14 cellular contexts compared by ENCODE assay signal in the genomic region with DNA sequence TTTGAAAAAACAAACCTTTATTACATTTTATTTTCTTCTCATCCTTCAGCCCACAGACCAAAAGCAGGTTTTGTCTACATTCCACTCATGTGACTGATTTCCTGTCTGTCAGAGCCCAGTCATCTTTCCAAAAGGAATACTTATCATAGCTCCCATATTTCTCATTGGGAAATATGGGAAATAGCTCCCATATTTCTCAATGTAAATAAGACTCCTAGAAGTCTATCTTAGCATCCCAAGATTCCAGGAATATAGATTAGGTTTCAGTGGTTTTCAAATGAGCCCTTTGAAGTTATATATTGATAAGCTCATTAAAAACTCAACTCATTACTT. TPM values are rescaled to one million over a fixed set of nuclear protein-coding genes. Genes with fewer than 3 reads are reported as not detected.
DNase-seq lines count a peak whose midpoint lies in the region; ATAC-seq, FAIRE-seq and TF ChIP-seq lines count a peak whose summit lies in the region.
"Had no signal": no experiment of that assay in that cellular context is flagged by ENCODE, and none has a peak within 500 bp of the region (broad histone marks: within the 10 kb centered on the region; RNA-seq: fewer than 3 reads in every experiment).

No MANE protein-coding gene starts in this region.

- POLR2A ChIA-PET in endothelial cell of umbilical vein (lab: Charles Lee), result interaction anchor here (0.5 kb wide), 1 partner anchor 149 kb away, joined by 4 read pairs; no protein-coding TSS in a partner anchor

- no peak for TF ChIP-seq POLR2A in endothelial cell of umbilical vein (IDR thresholded peaks at IDR 0.05; ENCODE audit: low read depth, low read length)

- FAIRE-seq in RCC 7860 (lab: Jason Lieb, UNC) (peak; percentile 85), endothelial cell of umbilical vein (lab: Jason Lieb, UNC) (no peak)
- FAIRE-seq: D721Med had no signal

- no peaks in the 10 kb centered on the region for H3K36me3 Mint-ChIP-seq in osteocyte (ENCODE audit: unreplicated experiment)

- no peak for ATAC-seq in left lung
- ATAC-seq in HG03378 (IDR thresholded peaks at IDR 0.05; ENCODE audit: unreplicated experiment), result no peak
- ATAC-seq in HG02571 (IDR thresholded peaks at IDR 0.05; ENCODE audit: unreplicated experiment), result no peak
- ATAC-seq: left ventricle myocardium superior had no signal

- no peaks in the 10 kb centered on the region for H4K20me1 ChIP-seq in endothelial cell of umbilical vein (replicated peaks; ENCODE audit: control insufficient read depth, extremely low read depth, insufficient read depth, low read length)

- dilution Hi-C loops in endothelial cell of umbilical vein (cut with MboI; ENCODE audit: extremely low pct_ligation_motif_present, low sequenced_read_pairs), result no loop called here

- no peak overlapping the region for H2AFZ ChIP-seq in endothelial cell of umbilical vein (ENCODE audit: low read depth, low read length)

- H3K27me3 Mint-ChIP-seq in osteocyte (ENCODE audit: unreplicated experiment), result no peaks in the 10 kb centered on the region

- intact Hi-C loops in endothelial cell of umbilical vein (cut with micrococcal nuclease), result loop anchor here (1.0 to 10.0 kb wide), 9 partner anchors 19 to 800 kb away; partner anchors contain the start of genes BTF3L4, COA7 and NRDC
- intact Hi-C loops in left lung (cut with DNase I), result loop anchor here in 1 of 2 donors (5.0 kb wide), 1 partner anchor 105 kb away; no protein-coding TSS in a partner anchor

- H3K27ac ChIP-seq in endothelial cell of umbilical vein (ENCODE audit: insufficient read depth, low read depth, low read length) (peak overlapping the region; percentile 93), left lung (no peak overlapping the region)

- DNase-seq in GM03348 (ENCODE audit: low spot score), result peak; percentile 79
- peak; percentile 86 for DNase-seq in RCC 7860 (ENCODE audit: low spot score)
- DNase-seq in endothelial cell of umbilical vein (ENCODE audit: low read depth, low spot score), result peak; percentile 83
- DNase-seq in osteocyte (ENCODE audit: extremely low spot score, unreplicated experiment), result no peak
- no peak for DNase-seq in left lung
- no peak for DNase-seq in GDM1 (lab: John Stamatoyannopoulos, UW)
- DNase-seq: Karpas-422; left ventricle myocardium superior; Right ventricle myocardium superior; stimulated activated CD4-positive, alpha-beta T cell treated with anti-CD3 and anti-CD28 coated beads, Interleukin-1b, Interleukin-23, amount 100 ng/mL, for 48 hours; stimulated activated naive CD4-positive, alpha-beta T cell treated with Interleukin-2 at 50 U/mL for 16 hours had no signal

- BruUV-seq in endothelial cell of umbilical vein (replicated peaks; lab: Mats Ljungman, UMichigan), result no TSS peak

- TF ChIP-seq CTCF in endothelial cell of umbilical vein (IDR thresholded peaks at IDR 0.05; ENCODE audit: extremely low read depth in 1 of 2, insufficient read depth in 1 of 2, low read depth in 1 of 2, low read length in 2 of 2) (no peak), osteocyte (IDR thresholded peaks at IDR 0.05) (no peak), left lung (IDR thresholded peaks at IDR 0.05) (no peak)

- H3K27me3 ChIP-seq in endothelial cell of umbilical vein (ENCODE audit: control insufficient read depth in 2 of 2, insufficient read depth in 2 of 2, low read length in 2 of 2), result no peaks in the 10 kb centered on the region
- H3K27me3 ChIP-seq in left lung, result peaks cover 2 to 88% of the 10 kb centered on the region in 2 donors

- H3K4me3 ChIP-seq in endothelial cell of umbilical vein (replicated peaks in 1 of 3; ENCODE audit: insufficient read depth in 1 of 3, low read depth in 1 of 3, low read length in 3 of 3) (no peak overlapping the region), left lung (no peak overlapping the region)

- H3K9me1 ChIP-seq in endothelial cell of umbilical vein (replicated peaks; ENCODE audit: control insufficient read depth, extremely low read depth, insufficient read depth, low read length), result no peaks in the 10 kb centered on the region

- H3K9me3 Mint-ChIP-seq in osteocyte (ENCODE audit: unreplicated experiment), result no peaks in the 10 kb centered on the region

- H3K27ac Mint-ChIP-seq in osteocyte (ENCODE audit: unreplicated experiment), result peak overlapping the region; percentile 92

- peak overlapping the region; percentile 42 for H3K4me3 Mint-ChIP-seq in osteocyte (ENCODE audit: unreplicated experiment)

- no peaks in the 10 kb centered on the region for H3K79me2 ChIP-seq in endothelial cell of umbilical vein (ENCODE audit: control insufficient read depth, insufficient read depth, low read length)

- H3K4me1 ChIP-seq in endothelial cell of umbilical vein (ENCODE audit: control insufficient read depth, extremely low read depth, insufficient read depth, low read length) (peaks cover 23% of the 10 kb centered on the region), left lung (no peaks in the 10 kb centered on the region)

- H3K36me3 ChIP-seq in endothelial cell of umbilical vein (ENCODE audit: control insufficient read depth in 2 of 2, extremely low read depth in 1 of 2, insufficient read depth in 2 of 2, low read length in 2 of 2) (no peaks in the 10 kb centered on the region), left lung (no peaks in the 10 kb centered on the region)

- H3K9ac ChIP-seq in endothelial cell of umbilical vein (replicated peaks; ENCODE audit: extremely low read depth, insufficient read depth, low read length), result peak overlapping the region; percentile 66

- peaks cover 36% of the 10 kb centered on the region for H3K4me1 Mint-ChIP-seq in osteocyte (ENCODE audit: unreplicated experiment)

- CTCF ChIA-PET in endothelial cell of umbilical vein (lab: Charles Lee), result interaction anchor here (0.8 to 3.9 kb wide), 25 partner anchors 9 to 507 kb away, joined by 3 to 66 read pairs (median 6); partner anchors contain the start of genes KTI12, NRDC, ORC1 and PRPF38A

- peak overlapping the region; percentile 71 for H3K4me2 ChIP-seq in endothelial cell of umbilical vein (ENCODE audit: insufficient read depth, low read length)

- H3K9me3 ChIP-seq in endothelial cell of umbilical vein (replicated peaks; ENCODE audit: control insufficient read depth, insufficient read depth, low read length), result no peaks in the 10 kb centered on the region
- no peaks in the 10 kb centered on the region for H3K9me3 ChIP-seq in left lung

TF ChIP-seq in endothelial cell of umbilical vein, 7 proteins besides CTCF, POLR2A, EP300 and RAD21:
- TF ChIP-seq FOS (IDR thresholded peaks at IDR 0.05; ENCODE audit: borderline replicate concordance, insufficient read depth, low read length) (peak; percentile 93), GATA2 (IDR thresholded peaks at IDR 0.05; ENCODE audit: insufficient read depth, insufficient read length, low read depth, low read length) (peak; percentile 51), EZH2 (IDR thresholded peaks at IDR 0.05; ENCODE audit: borderline replicate concordance, low read depth, low read length, severe bottlenecking) (no peak), POLR2AphosphoS5 (IDR thresholded peaks at IDR 0.05; ENCODE audit: insufficient read depth, low read depth, low read length) (peak; percentile 65), MYC (IDR thresholded peaks at IDR 0.05; ENCODE audit: low read depth, low read length) (no peak), JUN (IDR thresholded peaks at IDR 0.05; ENCODE audit: borderline replicate concordance, insufficient read depth, insufficient read length, low read depth) (peak; percentile 92)
- TF ChIP-seq, protein P1, sequence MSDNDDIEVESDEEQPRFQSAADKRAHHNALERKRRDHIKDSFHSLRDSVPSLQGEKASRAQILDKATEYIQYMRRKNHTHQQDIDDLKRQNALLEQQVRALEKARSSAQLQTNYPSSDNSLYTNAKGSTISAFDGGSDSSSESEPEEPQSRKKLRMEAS (IDR thresholded peaks at IDR 0.05; ENCODE audit: insufficient read depth, insufficient read length), result no peak

RNA-seq across cellular contexts. Expression of gene NRDC, which starts 19.1 kb away (rescaled TPM):
- total RNA-seq in endothelial cell of umbilical vein (125 and 146 TPM in 2 replicates), osteocyte (122 and 130 TPM in 2 replicates), left lung (100 to 1,000 TPM; 101 to 156 TPM)
- polyA plus RNA-seq in endothelial cell of umbilical vein, result 35.6 and 41.8 TPM in 2 replicates
- polyA plus RNA-seq in endothelial cell of umbilical vein (2011; cell fraction: cytosol; rRNA removed), result 55.8 and 62.4 TPM in 2 replicates
- 154 and 169 TPM in 2 replicates for polyA plus RNA-seq in endothelial cell of umbilical vein (2011; cell fraction: nucleus; rRNA removed)
- 99.9 and 148 TPM in 2 replicates for polyA plus RNA-seq in endothelial cell of umbilical vein (2012)
- polyA minus RNA-seq in endothelial cell of umbilical vein, result 121 and 129 TPM in 2 replicates
- 80.1 TPM for polyA minus RNA-seq in endothelial cell of umbilical vein (2011; cell fraction: cytosol; rRNA and poly(A)+ RNA removed)
- polyA minus RNA-seq in endothelial cell of umbilical vein (2011; cell fraction: nucleus; rRNA and poly(A)+ RNA removed), result 75.6 and 104 TPM in 2 replicates

Comparison
In these comparisons a context has a peak if more than half of its experiments do, and no peak if none do; other contexts are left out.
1. DNase-seq: peak in GM03348 (single experiment), RCC 7860 (single experiment) and endothelial cell of umbilical vein (single experiment); none in osteocyte (single experiment), left lung (0 of 2) and GDM1 (single experiment).